In genomic region chr9:133119461-133120342, GRCh38 we compare ENCODE assay signal across 8 cellular contexts. TPM values are rescaled to one million over a fixed set of nuclear protein-coding genes. Genes with fewer than 3 reads are reported as not detected.
A peak's percentile ranks its signal among the peaks of the same experiment; 100 is the strongest.
DNase-seq lines count a peak whose midpoint lies in the region; TF ChIP-seq lines count a peak whose summit lies in the region.

No MANE protein-coding gene starts in this region.

- H3K4me3 ChIP-seq in ascending aorta, result peak overlapping the region; percentile 65 to 85

- peak overlapping the region; percentile 78 for H3K27ac Mint-ChIP-seq in activated CD4-positive, alpha-beta T cell treated with anti-CD3 and anti-CD28 coated beads, Interleukin-2, amount 10 ng/mL, durations not matched to agents 24 days and 14 days

- H3K4me1 ChIP-seq in ascending aorta, result peaks cover 3 to 23% of the 10 kb centered on the region in 2 donors

- peaks cover 12% of the 10 kb centered on the region for H3K36me3 Mint-ChIP-seq in activated CD4-positive, alpha-beta T cell treated with anti-CD3 and anti-CD28 coated beads, Interleukin-2, amount 10 ng/mL, durations not matched to agents 24 days and 14 days (ENCODE audit: low read depth)

- no peaks in the 10 kb centered on the region for H3K9me3 ChIP-seq in ascending aorta

- H3K27me3 Mint-ChIP-seq in activated CD4-positive, alpha-beta T cell treated with anti-CD3 and anti-CD28 coated beads, Interleukin-2, amount 10 ng/mL, durations not matched to agents 24 days and 14 days, result no peaks in the 10 kb centered on the region

- no peak for TF ChIP-seq CTCF in ascending aorta (IDR thresholded peaks at IDR 0.05)

- H3K27ac ChIP-seq in ascending aorta (peak overlapping the region; percentile 19 to 21), temporal lobe (ENCODE audit: low read depth, low read length) (peak overlapping the region; percentile 97)

- intact Hi-C loops in activated CD4-positive, alpha-beta T cell treated with anti-CD3 and anti-CD28 coated beads, Interleukin-2, amount 10 ng/mL, durations not matched to agents 24 days and 14 days (cut with micrococcal nuclease), result no loop called here
- intact Hi-C loops in ascending aorta (cut with DNase I), result loop anchor here (2.0 kb wide), 1 partner anchor 17 kb away; no protein-coding TSS in a partner anchor

- peak overlapping the region; percentile 84 for H3K4me3 Mint-ChIP-seq in activated CD4-positive, alpha-beta T cell treated with anti-CD3 and anti-CD28 coated beads, Interleukin-2, amount 10 ng/mL, durations not matched to agents 24 days and 14 days

- DNase-seq in activated CD4-positive, alpha-beta T cell treated with anti-CD3 and anti-CD28 coated beads, Interleukin-2, amount 10 ng/mL, durations not matched to agents 24 days and 14 days, result no peak
- DNase-seq in activated CD4-positive, alpha-beta T cell treated with anti-CD3 and anti-CD28 coated beads, Interleukin-2, amount 50 U/mL, for 4 hours, result no peak
- DNase-seq in ascending aorta (ENCODE audit: low spot score in 2 of 2) (no peak), left kidney (ENCODE audit: low read depth, low spot score) (peak; percentile 71), NCI-H345 (lab: John Stamatoyannopoulos, UW) (no peak), putamen (ENCODE audit: low spot score) (no peak), hepatic stellate cell (ENCODE audit: low spot score) (no peak)

- no peaks in the 10 kb centered on the region for H3K36me3 ChIP-seq in ascending aorta

- no peaks in the 10 kb centered on the region for H3K27me3 ChIP-seq in ascending aorta

- H3K9me3 Mint-ChIP-seq in activated CD4-positive, alpha-beta T cell treated with anti-CD3 and anti-CD28 coated beads, Interleukin-2, amount 10 ng/mL, durations not matched to agents 24 days and 14 days, result no peaks in the 10 kb centered on the region

- peaks cover 60% of the 10 kb centered on the region for H3K4me1 Mint-ChIP-seq in activated CD4-positive, alpha-beta T cell treated with anti-CD3 and anti-CD28 coated beads, Interleukin-2, amount 10 ng/mL, durations not matched to agents 24 days and 14 days

RNA-seq across cellular contexts. Expression of gene RALGDS, which starts 1.3 kb away (rescaled TPM):
- total RNA-seq in activated CD4-positive, alpha-beta T cell treated with anti-CD3 and anti-CD28 coated beads, Interleukin-2, amount 10 ng/mL, durations not matched to agents 24 days and 14 days, result 93.0 and 96.7 TPM in 2 replicates
- total RNA-seq in ascending aorta (53.9 TPM), temporal lobe (92.0 TPM)

RNA-seq across cellular contexts. Expression of gene GBGT1, which starts 44.0 kb away (rescaled TPM):
- 6.8 and 8.2 TPM in 2 replicates for total RNA-seq in activated CD4-positive, alpha-beta T cell treated with anti-CD3 and anti-CD28 coated beads, Interleukin-2, amount 10 ng/mL, durations not matched to agents 24 days and 14 days
- 13.4 TPM for total RNA-seq in ascending aorta
- total RNA-seq in temporal lobe, result 1.5 TPM

RNA-seq across cellular contexts. Expression of gene CEL, which starts 57.9 kb away (rescaled TPM):
- total RNA-seq in activated CD4-positive, alpha-beta T cell treated with anti-CD3 and anti-CD28 coated beads, Interleukin-2, amount 10 ng/mL, durations not matched to agents 24 days and 14 days, result 1.8 and 2.0 TPM in 2 replicates
- total RNA-seq in ascending aorta (not detected), temporal lobe (0.49 TPM)
